In the genomic region with DNA sequence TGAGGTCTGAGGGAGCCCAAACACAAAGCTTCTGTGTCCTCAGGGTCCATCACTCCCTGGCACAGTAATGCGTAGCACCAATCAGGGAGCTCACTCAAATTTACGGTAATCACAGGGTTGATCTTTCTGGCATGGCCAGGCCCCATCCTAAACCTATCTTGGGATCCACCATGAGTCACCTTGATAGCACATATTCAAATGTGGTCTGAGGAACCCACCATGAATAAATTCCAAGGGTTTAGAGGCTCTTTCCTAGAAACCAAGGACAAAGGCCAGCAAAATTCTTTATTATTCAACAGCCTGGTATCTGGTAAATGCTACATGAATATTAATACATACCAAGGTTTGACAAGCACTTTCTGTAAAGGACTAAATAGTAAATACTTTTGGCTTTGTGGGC, we compare ENCODE assay signal across 13 cellular contexts.
DNase-seq lines count a peak whose midpoint lies in the region.
"Had no signal": no experiment of that assay in that cellular context is flagged by ENCODE, and none has a peak within 500 bp of the region (broad histone marks: within the 10 kb centered on the region; RNA-seq: fewer than 3 reads in every experiment).

No MANE protein-coding gene starts in this region.

- CTCF ChIA-PET in activated naive CD4-positive, alpha-beta T cell treated with anti-CD3 and anti-CD28 coated beads for 36 hours (lab: Charles Lee), result no interaction called here

- no peaks in the 10 kb centered on the region for H3K36me3 Mint-ChIP-seq in activated naive CD4-positive, alpha-beta T cell treated with anti-CD3 and anti-CD28 coated beads for 36 hours (ENCODE audit: low read depth)
- H3K36me3 Mint-ChIP-seq: CD4-positive, alpha-beta memory T cell had no signal

- H3K4me3 ChIP-seq in subcutaneous abdominal adipose tissue (ENCODE audit: low read depth in 1 of 5, low read length in 5 of 5), result no peak overlapping the region
- H3K4me3 ChIP-seq: GM12878 had no signal

- no peaks in the 10 kb centered on the region for H3K4me1 Mint-ChIP-seq in activated naive CD4-positive, alpha-beta T cell treated with anti-CD3 and anti-CD28 coated beads for 36 hours (ENCODE audit: low read depth)

- H3K27me3 ChIP-seq in subcutaneous abdominal adipose tissue (ENCODE audit: control insufficient read depth in 5 of 5, insufficient read depth in 4 of 5, low read length in 5 of 5), result no peaks in the 10 kb centered on the region
- H3K27me3 ChIP-seq: BE2C had no signal

- H3K9ac ChIP-seq in subcutaneous abdominal adipose tissue (ENCODE audit: low read length in 5 of 5), result no peak overlapping the region

- H3K9me3 ChIP-seq in subcutaneous abdominal adipose tissue (ENCODE audit: control insufficient read depth in 5 of 5, low read length in 5 of 5), result no peaks in the 10 kb centered on the region
- H3K9me3 ChIP-seq: BE2C had no signal

- peaks cover 0 to 39% (median 9%) of the 10 kb centered on the region in 5 donors for H3K4me1 ChIP-seq in subcutaneous abdominal adipose tissue (ENCODE audit: control insufficient read depth in 5 of 5, insufficient read depth in 5 of 5, low read length in 5 of 5)
- H3K4me1 ChIP-seq: BE2C had no signal

- no peak overlapping the region for H3K27ac Mint-ChIP-seq in activated naive CD4-positive, alpha-beta T cell treated with anti-CD3 and anti-CD28 coated beads for 36 hours
- H3K27ac Mint-ChIP-seq: CD4-positive, alpha-beta memory T cell had no signal

- no peak overlapping the region for H3K4me3 Mint-ChIP-seq in activated naive CD4-positive, alpha-beta T cell treated with anti-CD3 and anti-CD28 coated beads for 36 hours
- H3K4me3 Mint-ChIP-seq: CD4-positive, alpha-beta memory T cell had no signal

- H3K27ac ChIP-seq in subcutaneous abdominal adipose tissue (ENCODE audit: low read depth, low read length), result peak overlapping the region; percentile 17
- H3K27ac ChIP-seq: C4-2B had no signal

- no peaks in the 10 kb centered on the region for H3K9me3 Mint-ChIP-seq in activated naive CD4-positive, alpha-beta T cell treated with anti-CD3 and anti-CD28 coated beads for 36 hours

- H3K36me3 ChIP-seq in subcutaneous abdominal adipose tissue (ENCODE audit: control insufficient read depth in 5 of 5, insufficient read depth in 5 of 5, low read length in 5 of 5), result no peaks in the 10 kb centered on the region
- H3K36me3 ChIP-seq: BE2C had no signal

- intact Hi-C loops in activated naive CD4-positive, alpha-beta T cell treated with anti-CD3 and anti-CD28 coated beads for 36 hours (cut with micrococcal nuclease), result no loop called here

- DNase-seq in M059J (ENCODE audit: low read depth), result peak; percentile 11
- DNase-seq in astrocyte of the hippocampus (ENCODE audit: low read depth, low spot score), result peak; percentile 80
- DNase-seq in iPS-NIHi11 (ENCODE audit: low spot score), result peak; percentile 10
- no peak for DNase-seq in mucosa of gallbladder (ENCODE audit: low spot score)
- no peak for DNase-seq in activated naive CD4-positive, alpha-beta T cell treated with anti-CD3 and anti-CD28 coated beads for 36 hours
- no peak for DNase-seq in Ammon's horn (ENCODE audit: low spot score)
- DNase-seq: BE2C; CD4-positive, alpha-beta memory T cell; DMS79; GOT3 had no signal

- H3K27me3 Mint-ChIP-seq in activated naive CD4-positive, alpha-beta T cell treated with anti-CD3 and anti-CD28 coated beads for 36 hours (ENCODE audit: low read depth), result no peaks in the 10 kb centered on the region

Comparison
In these comparisons a context has a peak if more than half of its experiments do, and no peak if none do; other contexts are left out.
1. DNase-seq: peak in M059J (single experiment), astrocyte of the hippocampus (single experiment) and iPS-NIHi11 (single experiment); none in mucosa of gallbladder (single experiment), activated naive CD4-positive, alpha-beta T cell treated with anti-CD3 and anti-CD28 coated beads for 36 hours (single experiment) and Ammon's horn (single experiment).